In genomic region chr20:12821249-12821648, GRCh38 we compare ENCODE assay signal across 21 cellular contexts.
A peak's percentile ranks its signal among the peaks of the same experiment; 100 is the strongest.
DNase-seq lines count a peak whose midpoint lies in the region; ATAC-seq, FAIRE-seq and TF ChIP-seq lines count a peak whose summit lies in the region.
"Had no signal": no experiment of that assay in that cellular context is flagged by ENCODE, and none has a peak within 500 bp of the region (broad histone marks: within the 10 kb centered on the region; RNA-seq: fewer than 3 reads in every experiment).

No MANE protein-coding gene starts in this region.

- H3K27ac Mint-ChIP-seq in activated CD4-positive, alpha-beta memory T cell treated with anti-CD3 and anti-CD28 coated beads, Interleukin-2, amount 10 ng/mL, durations not matched to agents 7 days and 5 days = no peak overlapping the region
- H3K27ac Mint-ChIP-seq: CD14-positive monocyte, HFFc6 had no signal

- POLR2A ChIA-PET in A549 (lab: Yijun Ruan, JAX) = no interaction called here
- POLR2A ChIA-PET in activated CD4-positive, alpha-beta memory T cell treated with anti-CD3 and anti-CD28 coated beads, Interleukin-2, amount 10 ng/mL, durations not matched to agents 7 days and 5 days (lab: Charles Lee) = no interaction called here

- DNase-seq in A549 (ENCODE audit: low read depth in 1 of 2, low spot score in 1 of 2) (no peak), G401 (ENCODE audit: low spot score) (peak; percentile 20), fibroblast of villous mesenchyme (ENCODE audit: low read depth) (peak; percentile 1), testis (peak; percentile 26), NCI-H526 treated with DMSO at 0.1 percent for 48 hours (lab: John Stamatoyannopoulos, UW) (no peak)
- no peak for DNase-seq in activated CD4-positive, alpha-beta memory T cell treated with anti-CD3 and anti-CD28 coated beads, Interleukin-2, amount 10 ng/mL, durations not matched to agents 7 days and 5 days
- DNase-seq: AML-193; CD4-positive, alpha-beta memory T cell; DMS153; DMS79; GF-D8; GOT3; H7; HFFc6; IMR-90 had no signal

- H3K27me3 ChIP-seq in testis = no peaks in the 10 kb centered on the region
- H3K27me3 ChIP-seq: BLaER1 had no signal

- TF ChIP-seq RAD21 in A549 (conservative IDR thresholded peaks at IDR 0.05 in 1 of 2, IDR thresholded peaks at IDR 0.05 in 1 of 2) = no peak

- in situ Hi-C loops in G401 (cut with HindIII; ENCODE audit: low sequenced_read_pairs) = no loop called here

- peaks cover 2% of the 10 kb centered on the region for H3K9me3 Mint-ChIP-seq in activated CD4-positive, alpha-beta memory T cell treated with anti-CD3 and anti-CD28 coated beads, Interleukin-2, amount 10 ng/mL, durations not matched to agents 7 days and 5 days

- H3K27ac ChIP-seq in A549 (no peak overlapping the region), testis (no peak overlapping the region)
- H3K27ac ChIP-seq: BLaER1 had no signal

- H3K4me1 Mint-ChIP-seq in activated CD4-positive, alpha-beta memory T cell treated with anti-CD3 and anti-CD28 coated beads, Interleukin-2, amount 10 ng/mL, durations not matched to agents 7 days and 5 days = no peaks in the 10 kb centered on the region
- H3K4me1 Mint-ChIP-seq: CD14-positive monocyte; CD4-positive, alpha-beta memory T cell had no signal

- no peaks in the 10 kb centered on the region for H3K27me3 Mint-ChIP-seq in activated CD4-positive, alpha-beta memory T cell treated with anti-CD3 and anti-CD28 coated beads, Interleukin-2, amount 10 ng/mL, durations not matched to agents 7 days and 5 days
- H3K27me3 Mint-ChIP-seq: CD4-positive, alpha-beta memory T cell had no signal

- H3K9me3 ChIP-seq in A549 = no peaks in the 10 kb centered on the region
- no peaks in the 10 kb centered on the region for H3K9me3 ChIP-seq in testis
- H3K9me3 ChIP-seq: BLaER1 had no signal

- H3K36me3 ChIP-seq in testis (ENCODE audit: low read depth, missing control alignments) = no peaks in the 10 kb centered on the region
- H3K36me3 ChIP-seq: BLaER1 had no signal

- no peaks in the 10 kb centered on the region for H3K36me3 Mint-ChIP-seq in activated CD4-positive, alpha-beta memory T cell treated with anti-CD3 and anti-CD28 coated beads, Interleukin-2, amount 10 ng/mL, durations not matched to agents 7 days and 5 days (ENCODE audit: low read depth)
- H3K36me3 Mint-ChIP-seq: CD14-positive monocyte; CD4-positive, alpha-beta memory T cell had no signal

- no peak overlapping the region for H3K4me2 ChIP-seq in A549
- H3K4me2 ChIP-seq: BLaER1 had no signal

- H3K4me1 ChIP-seq in A549 (no peaks in the 10 kb centered on the region), testis (no peaks in the 10 kb centered on the region)
- H3K4me1 ChIP-seq: BLaER1 had no signal

- CTCF ChIA-PET in A549 (lab: Yijun Ruan, JAX) = no interaction called here
- CTCF ChIA-PET in activated CD4-positive, alpha-beta memory T cell treated with anti-CD3 and anti-CD28 coated beads, Interleukin-2, amount 10 ng/mL, durations not matched to agents 7 days and 5 days (lab: Charles Lee) = no interaction called here

- TF ChIP-seq CTCF in A549 (IDR thresholded peaks at IDR 0.05) = no peak
- TF ChIP-seq CTCF in fibroblast of villous mesenchyme (IDR thresholded peaks at IDR 0.05; ENCODE audit: insufficient read depth, low read depth, low read length) = no peak
- TF ChIP-seq CTCF in testis (IDR thresholded peaks at IDR 0.05) = no peak

- H3K4me3 Mint-ChIP-seq in activated CD4-positive, alpha-beta memory T cell treated with anti-CD3 and anti-CD28 coated beads, Interleukin-2, amount 10 ng/mL, durations not matched to agents 7 days and 5 days = no peak overlapping the region
- H3K4me3 Mint-ChIP-seq: CD14-positive monocyte; CD4-positive, alpha-beta memory T cell; HFFc6 had no signal

- intact Hi-C loops in testis (cut with DNase I; ENCODE audit: low total_unique reads) = no loop called here

- ATAC-seq in A549 = no peak
- ATAC-seq in GM21447 (IDR thresholded peaks at IDR 0.05; ENCODE audit: unreplicated experiment) = no peak
- ATAC-seq: HCT116 had no signal

- peak; percentile 7 for FAIRE-seq in A549 (lab: Jason Lieb, UNC)
- FAIRE-seq: A204.1, HTR-8/SVneo had no signal

- no peak for TF ChIP-seq EP300 in A549 (IDR thresholded peaks at IDR 0.05)

- TF ChIP-seq POLR2A in A549 (IDR thresholded peaks at IDR 0.05; ENCODE audit: low read length) (no peak), testis (IDR thresholded peaks at IDR 0.05) (no peak)

- 15% methylated on average over 3 of the region's 3 CpGs for WGBS in A549 (ENCODE audit: missing lambda C conversion rate)
- 31 to 34% methylated on average over 3 of the region's 3 CpGs for WGBS in testis, 2 donors

- H3K4me3 ChIP-seq in A549 = no peak overlapping the region
- no peak overlapping the region for H3K4me3 ChIP-seq in fibroblast of villous mesenchyme (ENCODE audit: low read depth, low read length)
- H3K4me3 ChIP-seq in testis = no peak overlapping the region
- H3K4me3 ChIP-seq: BLaER1 had no signal

TF ChIP-seq in A549, 52 proteins besides CTCF, POLR2A, EP300 and RAD21:
- TF ChIP-seq HEYL (CRISPR knock-in tag; IDR thresholded peaks at IDR 0.05) (no peak), HOXB5 (CRISPR knock-in tag; IDR thresholded peaks at IDR 0.05) (no peak), PBX3 (IDR thresholded peaks at IDR 0.05) (no peak), PHF8 (IDR thresholded peaks at IDR 0.05; ENCODE audit: borderline replicate concordance, low read depth) (no peak), GATA3 (IDR thresholded peaks at IDR 0.05; ENCODE audit: borderline replicate concordance) (no peak), HOXA7 (CRISPR knock-in tag; IDR thresholded peaks at IDR 0.05) (no peak), ATOH8 (CRISPR knock-in tag; IDR thresholded peaks at IDR 0.05; ENCODE audit: low read depth) (no peak), ZFP36 (IDR thresholded peaks at IDR 0.05; ENCODE audit: borderline replicate concordance, partially characterized antibody) (no peak), FOSL2 (IDR thresholded peaks at IDR 0.05) (no peak), FOSL2 (CRISPR knock-in tag; IDR thresholded peaks at IDR 0.05) (no peak), RARB (CRISPR knock-in tag; IDR thresholded peaks at IDR 0.05) (no peak), MAZ (IDR thresholded peaks at IDR 0.05; ENCODE audit: borderline replicate concordance, low read depth, low read length) (no peak)

Comparison
In these comparisons a context has a peak if more than half of its experiments do, and no peak if none do; other contexts are left out.
1. DNase-seq: peak in G401 (single experiment), fibroblast of villous mesenchyme (single experiment) and testis (single experiment); none in A549 (0 of 2), activated CD4-positive, alpha-beta memory T cell treated with anti-CD3 and anti-CD28 coated beads, Interleukin-2, amount 10 ng/mL, durations not matched to agents 7 days and 5 days (single experiment) and NCI-H526 treated with DMSO at 0.1 percent for 48 hours (single experiment).